Comparison of ENCODE assay signal across 16 cellular contexts in genomic region chr20:58450259-58450658, GRCh38.
DNase-seq lines count a peak whose midpoint lies in the region; ATAC-seq and TF ChIP-seq lines count a peak whose summit lies in the region.
"Had no signal": no experiment of that assay in that cellular context is flagged by ENCODE, and none has a peak within 500 bp of the region (broad histone marks: within the 10 kb centered on the region; RNA-seq: fewer than 3 reads in every experiment).

No MANE protein-coding gene starts in this region.

- no peaks in the 10 kb centered on the region for H3K36me3 ChIP-seq in uterus
- H3K36me3 ChIP-seq: colonic mucosa had no signal

- peaks cover 0 to 5% of the 10 kb centered on the region in 2 donors for H3K9me3 ChIP-seq in uterus
- H3K9me3 ChIP-seq: adrenal gland, colonic mucosa had no signal

- DNase-seq in GM12864 (ENCODE audit: low read depth) (peak; percentile 65), fibroblast of mammary gland (ENCODE audit: low read depth) (peak; percentile 52), uterus (no peak), SHP77 (lab: John Stamatoyannopoulos, UW) (no peak), posterior cingulate gyrus (no peak)
- no peak for DNase-seq in stimulated activated CD4-positive, alpha-beta T cell treated with anti-CD3 and anti-CD28 coated beads, Interleukin-4, amount 100 ng/mL, for 24 hours
- DNase-seq: activated T-cell treated with anti-CD3 and anti-CD28 coated beads, Interleukin-2, amount 50 U/mL, for 24 hours; colonic mucosa; left lung; natural killer cell; NK-92 treated with Interleukin-12 subunit alpha and Interleukin-12 subunit beta, amount 100 ng/mL, for 24 hours; retina; SW 1271 had no signal

- no peak overlapping the region for H3K27ac ChIP-seq in uterus
- H3K27ac ChIP-seq: colonic mucosa, left lung had no signal

- no peak for TF ChIP-seq POLR2A in uterus (IDR thresholded peaks at IDR 0.05)

- H3K4me3 ChIP-seq in GM12864 (ENCODE audit: low read depth, low read length): no peak overlapping the region; the same call in 1 of the 2 replicates
- no peak overlapping the region for H3K4me3 ChIP-seq in fibroblast of mammary gland (ENCODE audit: control insufficient read depth, low read depth, low read length)
- H3K4me3 ChIP-seq in uterus: no peak overlapping the region
- H3K4me3 ChIP-seq: adrenal gland, colonic mucosa, left lung had no signal

- intact Hi-C loops in uterus (cut with DNase I; ENCODE audit: low total_unique reads): no loop called here
- intact Hi-C loops in posterior cingulate gyrus (cut with DNase I): no loop called here

- H3K4me1 ChIP-seq in uterus: no peaks in the 10 kb centered on the region
- H3K4me1 ChIP-seq: adrenal gland, colonic mucosa, left lung had no signal

- ATAC-seq in GM21360 (IDR thresholded peaks at IDR 0.05; ENCODE audit: unreplicated experiment): peak; percentile 61
- ATAC-seq in HG03354 (IDR thresholded peaks at IDR 0.05; ENCODE audit: poor library complexity, severe bottlenecking, unreplicated experiment): peak; percentile 63
- ATAC-seq: left lung, natural killer cell had no signal

- H3K27me3 ChIP-seq in uterus: no peaks in the 10 kb centered on the region
- H3K27me3 ChIP-seq: adrenal gland, colonic mucosa, left lung had no signal

- no peak for TF ChIP-seq CTCF in GM12864 (IDR thresholded peaks at IDR 0.05; ENCODE audit: low read depth, low read length, missing control alignments)
- no peak for TF ChIP-seq CTCF in fibroblast of mammary gland (conservative IDR thresholded peaks at IDR 0.05; ENCODE audit: control insufficient read depth, insufficient read depth, low read depth, low read length)
- TF ChIP-seq CTCF in uterus (IDR thresholded peaks at IDR 0.05): no peak

Comparison
In these comparisons a context has a peak if more than half of its experiments do, and no peak if none do; other contexts are left out.
1. DNase-seq: peak in GM12864 (single experiment) and fibroblast of mammary gland (single experiment); none in uterus (0 of 2), stimulated activated CD4-positive, alpha-beta T cell treated with anti-CD3 and anti-CD28 coated beads, Interleukin-4, amount 100 ng/mL, for 24 hours (single experiment), SHP77 (0 of 2) and posterior cingulate gyrus (0 of 10).